In genomic region chr10:104260775-104261115, GRCh38 we compare ENCODE assay signal across 10 cellular contexts. TPM values are rescaled to one million over a fixed set of nuclear protein-coding genes. Genes with fewer than 3 reads are reported as not detected.
A peak's percentile ranks its signal among the peaks of the same experiment; 100 is the strongest.
DNase-seq lines count a peak whose midpoint lies in the region; ATAC-seq, FAIRE-seq and TF ChIP-seq lines count a peak whose summit lies in the region.
"Had no signal": no experiment of that assay in that cellular context is flagged by ENCODE, and none has a peak within 500 bp of the region (broad histone marks: within the 10 kb centered on the region; RNA-seq: fewer than 3 reads in every experiment).

No MANE protein-coding gene starts in this region.

- H3K9ac ChIP-seq in adipocyte (ENCODE audit: low read length) (peak overlapping the region; percentile 7), keratinocyte (ENCODE audit: control insufficient read depth, extremely low read depth, insufficient read depth, low read length) (peak overlapping the region; percentile 65)

- H3K27ac ChIP-seq in cardiac muscle cell (peak overlapping the region; percentile 20), keratinocyte (ENCODE audit: control insufficient read depth, insufficient read depth, low read length) (peak overlapping the region; percentile 88), vagina (peak overlapping the region; percentile 61)

- peaks cover 38% of the 10 kb centered on the region for H3K36me3 ChIP-seq in cardiac muscle cell
- peaks cover 85% of the 10 kb centered on the region for H3K36me3 ChIP-seq in adipocyte (ENCODE audit: control insufficient read depth, insufficient read depth, low read length, severe bottlenecking)
- H3K36me3 ChIP-seq in keratinocyte (ENCODE audit: control insufficient read depth in 2 of 2, extremely low read depth in 1 of 2, insufficient read depth in 2 of 2, low read length in 2 of 2) = peaks cover 16 to 24% of the 10 kb centered on the region in 2 experiments
- peaks cover 0 to 77% of the 10 kb centered on the region in 2 donors for H3K36me3 ChIP-seq in vagina

- dilution Hi-C loops in keratinocyte (cut with MboI; ENCODE audit: extremely low pct_ligation_motif_present, low sequenced_read_pairs) = no loop called here

- H3K4me1 ChIP-seq in cardiac muscle cell (ENCODE audit: low read depth) = peaks cover 25% of the 10 kb centered on the region
- peaks cover 50% of the 10 kb centered on the region for H3K4me1 ChIP-seq in adipocyte (ENCODE audit: control insufficient read depth, insufficient read depth, low read length)
- H3K4me1 ChIP-seq in keratinocyte (ENCODE audit: control insufficient read depth, extremely low read depth, insufficient read depth, low read length) = peaks cover 57% of the 10 kb centered on the region
- peaks cover 67% of the 10 kb centered on the region for H3K4me1 ChIP-seq in vagina

- H3K4me2 ChIP-seq in keratinocyte (ENCODE audit: control insufficient read depth, extremely low read depth, insufficient read depth, low read depth, low read length) = peak overlapping the region; percentile 68

- no peak overlapping the region for H2AFZ ChIP-seq in keratinocyte (ENCODE audit: control insufficient read depth, low read length)

- no peaks in the 10 kb centered on the region for H3K9me3 ChIP-seq in cardiac muscle cell (ENCODE audit: low read depth)
- no peaks in the 10 kb centered on the region for H3K9me3 ChIP-seq in adipocyte (ENCODE audit: control insufficient read depth, low read length)
- H3K9me3 ChIP-seq in keratinocyte (ENCODE audit: control insufficient read depth, low read depth, low read length) = no peaks in the 10 kb centered on the region
- no peaks in the 10 kb centered on the region for H3K9me3 ChIP-seq in vagina

- no peak for TF ChIP-seq CTCF in cardiac muscle cell (IDR thresholded peaks at IDR 0.05; ENCODE audit: low read depth, low read length)
- no peak for TF ChIP-seq CTCF in keratinocyte (optimal IDR thresholded peaks at IDR 0.05 in 1 of 3, IDR thresholded peaks at IDR 0.05 in 1 of 3, conservative IDR thresholded peaks at IDR 0.05 in 1 of 3; ENCODE audit: extremely low read depth in 1 of 3, insufficient read depth in 2 of 3, low read length in 3 of 3)
- no peak for TF ChIP-seq CTCF in vagina (IDR thresholded peaks at IDR 0.05)

- H4K20me1 ChIP-seq in keratinocyte (ENCODE audit: control insufficient read depth, extremely low read depth, insufficient read depth, low read length) = no peaks in the 10 kb centered on the region

- H3K9me1 ChIP-seq in keratinocyte (ENCODE audit: control insufficient read depth, extremely low read depth, insufficient read depth, low read length) = peaks cover 3% of the 10 kb centered on the region

- intact Hi-C loops in cardiac septum (cut with DNase I) (loop anchor here (10.0 kb wide), 1 partner anchor 136 kb away; the partner anchor contains the start of gene SFR1), vagina (cut with DNase I) (no loop called here)

- H3K27me3 ChIP-seq in cardiac muscle cell = no peaks in the 10 kb centered on the region
- H3K27me3 ChIP-seq in adipocyte (replicated peaks; ENCODE audit: control insufficient read depth, insufficient read depth, low read length) = no peaks in the 10 kb centered on the region
- H3K27me3 ChIP-seq in keratinocyte (ENCODE audit: control insufficient read depth, extremely low read depth, insufficient read depth, low read length) = no peaks in the 10 kb centered on the region
- no peaks in the 10 kb centered on the region for H3K27me3 ChIP-seq in vagina

- DNase-seq in cardiac muscle cell (ENCODE audit: low read depth in 1 of 2, low spot score in 1 of 2) (peak in 1 of 2 donors; percentile 75), cardiac septum (ENCODE audit: low spot score) (no peak), adipocyte (ENCODE audit: low read depth) (peak; percentile 62), keratinocyte (ENCODE audit: low read depth, low spot score) (no peak), vagina (ENCODE audit: extremely low spot score in 2 of 2) (no peak), left lobe of liver (ENCODE audit: low spot score) (no peak), NCI-H2107 (lab: John Stamatoyannopoulos, UW) (no peak)
- DNase-seq: DMS 273 treated with DMSO at 0.1 percent for 48 hours, NCI-H187 treated with DMSO at 0.1 percent for 48 hours had no signal

- TF ChIP-seq POLR2A in vagina (IDR thresholded peaks at IDR 0.05) = no peak

- H3K79me2 ChIP-seq in keratinocyte (ENCODE audit: control insufficient read depth, insufficient read depth, low read length) = peaks cover 51% of the 10 kb centered on the region

- no peak for ATAC-seq in GM19397 (IDR thresholded peaks at IDR 0.05; ENCODE audit: unreplicated experiment)
- no peak for ATAC-seq in left lobe of liver

- H3K4me3 ChIP-seq in cardiac muscle cell (no peak overlapping the region), adipocyte (ENCODE audit: low read length) (no peak overlapping the region), keratinocyte (ENCODE audit: control insufficient read depth in 2 of 3, extremely low read depth in 1 of 3, insufficient read depth in 2 of 3, low read depth in 1 of 3, low read length in 3 of 3) (peak overlapping the region in 1 of 3 experiments; percentile 6), vagina (no peak overlapping the region)

- peak; percentile 83 for FAIRE-seq in keratinocyte (lab: Jason Lieb, UNC)

RNA-seq across cellular contexts. Expression of gene GSTO1, which starts 6.1 kb away (rescaled TPM):
- total RNA-seq in cardiac muscle cell = 80.5 and 111 TPM in 2 replicates
- 245 and 260 TPM in 2 replicates for polyA plus RNA-seq in cardiac muscle cell
- 209 TPM for total RNA-seq in cardiac septum
- 260 to 338 TPM (median 267 TPM) in 3 replicates for polyA plus RNA-seq in keratinocyte
- 230 TPM for polyA plus RNA-seq in keratinocyte (2011; ENCODE audit: low read depth)
- 293 and 341 TPM in 2 replicates for polyA plus RNA-seq in keratinocyte (2011; cell fraction: cytosol; rRNA removed)
- polyA plus RNA-seq in keratinocyte (2011; cell fraction: nucleus; rRNA removed) = 149 and 168 TPM in 2 replicates
- 270 and 343 TPM in 2 replicates for polyA plus RNA-seq in keratinocyte (2012; ENCODE audit: low replicate concordance)
- polyA minus RNA-seq in keratinocyte = 14.6 to 78.3 TPM (median 50.6 TPM) in 3 replicates
- polyA minus RNA-seq in keratinocyte (2011; cell fraction: cytosol; rRNA and poly(A)+ RNA removed) = 91.5 TPM
- 27.6 and 51.2 TPM in 2 replicates for polyA minus RNA-seq in keratinocyte (2011; cell fraction: nucleus; rRNA and poly(A)+ RNA removed)
- 69.5 TPM for total RNA-seq in vagina
- total RNA-seq in left lobe of liver = 194 TPM

RNA-seq across cellular contexts. Expression of gene GSTO2, which starts 8.2 kb away (rescaled TPM):
- total RNA-seq in cardiac muscle cell (1.7 and 2.2 TPM in 2 replicates), cardiac septum (0.67 TPM), vagina (13.8 TPM), left lobe of liver (2.9 TPM)
- polyA plus RNA-seq in cardiac muscle cell (3.0 and 5.1 TPM in 2 replicates), keratinocyte (42.7 to 56.9 TPM (median 47.1 TPM) in 3 replicates)
- polyA plus RNA-seq in keratinocyte (2011; ENCODE audit: low read depth) = 3.5 TPM
- polyA plus RNA-seq in keratinocyte (2011; cell fraction: cytosol; rRNA removed) = 43.7 and 50.3 TPM in 2 replicates
- polyA plus RNA-seq in keratinocyte (2011; cell fraction: nucleus; rRNA removed) = 29.6 and 32.1 TPM in 2 replicates
- polyA plus RNA-seq in keratinocyte (2012; ENCODE audit: low replicate concordance) = 28.2 and 28.3 TPM in 2 replicates
- polyA minus RNA-seq in keratinocyte = 17.9 to 33.5 TPM (median 25.5 TPM) in 3 replicates
- polyA minus RNA-seq in keratinocyte (2011; cell fraction: cytosol; rRNA and poly(A)+ RNA removed) = 10.7 TPM
- polyA minus RNA-seq in keratinocyte (2011; cell fraction: nucleus; rRNA and poly(A)+ RNA removed) = 7.9 and 15.6 TPM in 2 replicates

RNA-seq across cellular contexts. Expression of gene CFAP43, which starts 28.6 kb away (rescaled TPM):
- total RNA-seq in cardiac muscle cell = 0.36 and 2.0 TPM in 2 replicates
- 0.67 and 1.9 TPM in 2 replicates for polyA plus RNA-seq in cardiac muscle cell
- total RNA-seq in cardiac septum = 0.08 TPM
- 0.20 to 0.26 TPM (median 0.25 TPM) in 3 replicates for polyA plus RNA-seq in keratinocyte
- polyA plus RNA-seq in keratinocyte (2011; ENCODE audit: low read depth) = 1.0 TPM
- polyA plus RNA-seq in keratinocyte (2011; cell fraction: cytosol; rRNA removed) = 0.23 TPM in 2 replicates
- 0.43 and 0.67 TPM in 2 replicates for polyA plus RNA-seq in keratinocyte (2011; cell fraction: nucleus; rRNA removed)
- polyA plus RNA-seq in keratinocyte (2012; ENCODE audit: low replicate concordance) = 0.13 and 0.23 TPM in 2 replicates
- polyA minus RNA-seq in keratinocyte = 0.10 to 0.35 TPM in 2 of 3 replicates, not detected in the other
- not detected for polyA minus RNA-seq in keratinocyte (2011; cell fraction: cytosol; rRNA and poly(A)+ RNA removed)
- 0.21 and 0.85 TPM in 2 replicates for polyA minus RNA-seq in keratinocyte (2011; cell fraction: nucleus; rRNA and poly(A)+ RNA removed)
- total RNA-seq in vagina = 0.25 TPM
- total RNA-seq in left lobe of liver = 0.50 TPM

Comparison
In these comparisons a context has a peak if more than half of its experiments do, and no peak if none do; other contexts are left out.
1. H3K27ac ChIP-seq: peak in every context shown above with its lines; median percentile 88 in keratinocyte; 61 in vagina; 20 in cardiac muscle cell.